1 cellular context compared by ENCODE assay signal in genomic region chr16:84072014-84072413, GRCh38.
TF ChIP-seq lines count a peak whose summit lies in the region.

No MANE protein-coding gene starts in this region.

TF ChIP-seq in IMR-90, 13 proteins besides CTCF, POLR2A, EP300 and RAD21 (continued from another document):
- TF ChIP-seq MXI1 (IDR thresholded peaks at IDR 0.05; ENCODE audit: borderline replicate concordance, low read depth, low read length), result no peak
- no peak for TF ChIP-seq CEBPB (IDR thresholded peaks at IDR 0.05; ENCODE audit: low read depth, low read length)
- no peak for TF ChIP-seq FOS (IDR thresholded peaks at IDR 0.05; ENCODE audit: low read depth, low read length)
- TF ChIP-seq, protein P1, sequence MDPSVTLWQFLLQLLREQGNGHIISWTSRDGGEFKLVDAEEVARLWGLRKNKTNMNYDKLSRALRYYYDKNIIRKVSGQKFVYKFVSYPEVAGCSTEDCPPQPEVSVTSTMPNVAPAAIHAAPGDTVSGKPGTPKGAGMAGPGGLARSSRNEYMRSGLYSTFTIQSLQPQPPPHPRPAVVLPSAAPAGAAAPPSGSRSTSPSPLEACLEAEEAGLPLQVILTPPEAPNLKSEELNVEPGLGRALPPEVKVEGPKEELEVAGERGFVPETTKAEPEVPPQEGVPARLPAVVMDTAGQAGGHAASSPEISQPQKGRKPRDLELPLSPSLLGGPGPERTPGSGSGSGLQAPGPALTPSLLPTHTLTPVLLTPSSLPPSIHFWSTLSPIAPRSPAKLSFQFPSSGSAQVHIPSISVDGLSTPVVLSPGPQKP (IDR thresholded peaks at IDR 0.05; ENCODE audit: borderline replicate concordance, low read depth, low read length), result no peak
- TF ChIP-seq MAZ (IDR thresholded peaks at IDR 0.05; ENCODE audit: borderline replicate concordance, low read depth, low read length), result no peak
- no peak for TF ChIP-seq RCOR1 (IDR thresholded peaks at IDR 0.05; ENCODE audit: insufficient replicate concordance, low read length)
- no peak for TF ChIP-seq MAFK (IDR thresholded peaks at IDR 0.05; ENCODE audit: low read depth, low read length)
- no peak for TF ChIP-seq NFE2L2 (IDR thresholded peaks at IDR 0.05; ENCODE audit: low read depth, low read length)
- no peak for TF ChIP-seq BHLHE40 (IDR thresholded peaks at IDR 0.05; ENCODE audit: low read depth, low read length)
